8 cellular contexts compared by ENCODE assay signal in genomic region chr11:124793466-124794278, GRCh38. TPM values are rescaled to one million over a fixed set of nuclear protein-coding genes. Genes with fewer than 3 reads are reported as not detected.
DNase-seq lines count a peak whose midpoint lies in the region; ATAC-seq and TF ChIP-seq lines count a peak whose summit lies in the region.

No MANE protein-coding gene starts in this region.

- no peaks in the 10 kb centered on the region for H3K27me3 Mint-ChIP-seq in CD8-positive, alpha-beta T cell (ENCODE audit: low read depth)

- no peak overlapping the region for H3K4me3 ChIP-seq in CD8-positive, alpha-beta T cell (ENCODE audit: low read depth, low read length)

- no peaks in the 10 kb centered on the region for H3K9me3 Mint-ChIP-seq in CD8-positive, alpha-beta T cell

- H3K27ac ChIP-seq in CD8-positive, alpha-beta T cell (ENCODE audit: low read depth, low read length): no peak overlapping the region

- no peaks in the 10 kb centered on the region for H3K9me3 ChIP-seq in CD8-positive, alpha-beta T cell (ENCODE audit: low read length)

- TF ChIP-seq CTCF in CD8-positive, alpha-beta T cell (IDR thresholded peaks at IDR 0.05): peak; percentile 68

- POLR2A ChIA-PET in CD8-positive, alpha-beta T cell (lab: Charles Lee): interaction anchor here (1.1 kb wide), 1 partner anchor 48 kb away, joined by 3 read pairs; no protein-coding TSS in a partner anchor

- peaks cover 3% of the 10 kb centered on the region for H3K4me1 ChIP-seq in CD8-positive, alpha-beta T cell (ENCODE audit: insufficient read depth, low read length)

- H3K27me3 ChIP-seq in CD8-positive, alpha-beta T cell (ENCODE audit: insufficient read depth, low read length): no peaks in the 10 kb centered on the region

- no peak overlapping the region for H3K4me3 Mint-ChIP-seq in CD8-positive, alpha-beta T cell

- intact Hi-C loops in CD8-positive, alpha-beta T cell (cut with DNase I, micrococcal nuclease): loop anchor here (1.0 kb wide), 3 partner anchors 30 to 124 kb away; no protein-coding TSS in a partner anchor

- CTCF ChIA-PET in CD8-positive, alpha-beta T cell (lab: Charles Lee): interaction anchor here (0.7 to 3.4 kb wide), 21 partner anchors 8 to 168 kb away, joined by 3 to 38 read pairs (median 5); partner anchors contain the start of gene SIAE

- peak; percentile 49 for ATAC-seq in CD8-positive, alpha-beta T cell
- ATAC-seq in GM18517 (IDR thresholded peaks at IDR 0.05; ENCODE audit: unreplicated experiment): peak; percentile 63
- ATAC-seq in HG03378 (IDR thresholded peaks at IDR 0.05; ENCODE audit: unreplicated experiment): peak; percentile 55
- ATAC-seq in GM18858 (IDR thresholded peaks at IDR 0.05; ENCODE audit: unreplicated experiment): no peak

- peaks cover 46% of the 10 kb centered on the region for H3K4me1 Mint-ChIP-seq in CD8-positive, alpha-beta T cell (ENCODE audit: low read depth)

- H3K36me3 Mint-ChIP-seq in CD8-positive, alpha-beta T cell: no peaks in the 10 kb centered on the region

- DNase-seq in CD8-positive, alpha-beta T cell: peak in 2 of 7 experiments; percentile 15 to 21
- peak; percentile 94 for DNase-seq in OCI-M1 (lab: John Stamatoyannopoulos, UW)
- DNase-seq in dermis blood vessel endothelial cell: peak; percentile 86
- DNase-seq in middle frontal gyrus (ENCODE audit: extremely low spot score, low spot score): peak; percentile 6
- DNase-seq in activated gamma-delta T cell (lab: John Stamatoyannopoulos, UW): no peak

- H3K36me3 ChIP-seq in CD8-positive, alpha-beta T cell (ENCODE audit: insufficient read depth, low read length): no peaks in the 10 kb centered on the region

- H3K27ac Mint-ChIP-seq in CD8-positive, alpha-beta T cell: no peak overlapping the region

RNA-seq across cellular contexts. Expression of gene MSANTD2, which starts 6.5 kb away (rescaled TPM):
- 1 to 10 TPM; 4.3 to 4.5 TPM for total RNA-seq in CD8-positive, alpha-beta T cell
- total RNA-seq in dermis blood vessel endothelial cell: 7.8 and 11.9 TPM in 2 replicates

RNA-seq across cellular contexts. Expression of gene ESAM, which starts 31.6 kb away (rescaled TPM):
- 1 to 10 TPM in 1 of 2 experiments, under 1 TPM in 1; 0.69 to 1.6 TPM for total RNA-seq in CD8-positive, alpha-beta T cell
- 84.4 and 95.4 TPM in 2 replicates for total RNA-seq in dermis blood vessel endothelial cell

RNA-seq across cellular contexts. Expression of gene VSIG2, which starts 41.6 kb away (rescaled TPM):
- total RNA-seq in CD8-positive, alpha-beta T cell: under 1 TPM; 0.58 to 0.65 TPM
- 0.23 and 0.51 TPM in 2 replicates for total RNA-seq in dermis blood vessel endothelial cell

RNA-seq across cellular contexts. Expression of gene NRGN, which starts 53.9 kb away (rescaled TPM):
- under 1 TPM; 0.31 to 0.41 TPM for total RNA-seq in CD8-positive, alpha-beta T cell
- 0.51 and 1.3 TPM in 2 replicates for total RNA-seq in dermis blood vessel endothelial cell

Comparison
In these comparisons a context has a peak if more than half of its experiments do, and no peak if none do; other contexts are left out.
1. RNA of gene ESAM, which starts 31.6 kb away (total RNA-seq): 84.4 to 95.4 TPM in dermis blood vessel endothelial cell; 0.69 to 1.6 TPM in CD8-positive, alpha-beta T cell; every median in the first group is over 10 times any median in the second.